ENCODE assay signal across 9 cellular contexts in the genomic region with DNA sequence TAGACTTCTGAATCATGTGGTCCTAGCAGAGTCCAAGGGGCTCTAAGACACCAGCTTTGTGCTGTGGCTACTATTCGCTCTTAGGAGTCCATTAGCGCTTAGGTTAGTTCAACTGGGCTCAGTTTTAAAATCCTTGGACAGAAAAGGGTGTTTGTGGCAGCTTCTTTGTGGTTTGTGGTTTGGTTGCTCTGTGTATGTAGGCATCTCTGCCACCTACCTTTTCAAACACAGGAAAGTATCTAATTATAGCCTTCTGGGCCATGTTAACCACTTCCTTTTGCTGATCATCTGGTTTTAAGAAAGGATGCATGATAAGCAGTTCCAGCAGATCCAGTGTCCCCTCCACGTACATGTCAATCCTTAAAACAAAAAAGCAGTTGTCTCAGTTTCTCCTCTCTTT. TPM values are rescaled to one million over a fixed set of nuclear protein-coding genes. Genes with fewer than 3 reads are reported as not detected.
A peak's percentile ranks its signal among the peaks of the same experiment; 100 is the strongest.
DNase-seq lines count a peak whose midpoint lies in the region; ATAC-seq and TF ChIP-seq lines count a peak whose summit lies in the region.
"Had no signal": no experiment of that assay in that cellular context is flagged by ENCODE, and none has a peak within 500 bp of the region (broad histone marks: within the 10 kb centered on the region; RNA-seq: fewer than 3 reads in every experiment).

No MANE protein-coding gene starts in this region.

- ATAC-seq in HG03060 (IDR thresholded peaks at IDR 0.05; ENCODE audit: low read depth, unreplicated experiment) (peak; percentile 77), upper lobe of left lung (ENCODE audit: low FRiP score in 2 of 2) (no peak)
- ATAC-seq: A549 had no signal

- TF ChIP-seq POLR2A in upper lobe of left lung (IDR thresholded peaks at IDR 0.05) = no peak

- TF ChIP-seq CTCF in upper lobe of left lung (IDR thresholded peaks at IDR 0.05) = no peak
- no peak for TF ChIP-seq CTCF in foreskin fibroblast (IDR thresholded peaks at IDR 0.05; ENCODE audit: low read depth, low read length)

- H3K9me3 ChIP-seq in upper lobe of left lung = no peaks in the 10 kb centered on the region
- H3K9me3 ChIP-seq: A549 had no signal

- H3K27ac ChIP-seq in upper lobe of left lung = no peak overlapping the region
- H3K27ac ChIP-seq: A549 had no signal

- WGBS in upper lobe of left lung, 2 donors = 64 to 66% methylated on average over 3 of the region's 3 CpGs

- H3K36me3 ChIP-seq in upper lobe of left lung = peaks cover 3 to 46% (median 15%) of the 10 kb centered on the region in 4 donors

- no peak for TF ChIP-seq EP300 in upper lobe of left lung (IDR thresholded peaks at IDR 0.05)

- H3K27me3 ChIP-seq in upper lobe of left lung = no peaks in the 10 kb centered on the region

- H3K4me1 ChIP-seq in upper lobe of left lung = peaks cover 0 to 3% (median 0%) of the 10 kb centered on the region in 4 donors
- H3K4me1 ChIP-seq: A549 had no signal

- H3K4me3 ChIP-seq in upper lobe of left lung (no peak overlapping the region), foreskin fibroblast (ENCODE audit: low read depth in 1 of 2, low read length in 2 of 2) (no peak overlapping the region)
- H3K4me3 ChIP-seq: A549 had no signal

- DNase-seq in NK-92 treated with Interleukin-12 subunit alpha and Interleukin-12 subunit beta, amount 100 ng/mL, for 24 hours (lab: John Stamatoyannopoulos, UW) = peak; percentile 43
- DNase-seq in NK-92 (lab: John Stamatoyannopoulos, UW; ENCODE audit: unreplicated experiment) (no peak), T-helper 2 cell (peak in 3 of 5 experiments; percentile 18 to 91 (median 74)), NCI-H524 treated with DMSO at 0.1 percent for 48 hours (lab: John Stamatoyannopoulos, UW) (no peak), upper lobe of left lung (no peak), foreskin fibroblast (no peak)
- peak; percentile 8 for DNase-seq in stimulated activated CD8-positive, alpha-beta memory T cell treated with anti-CD3 and anti-CD28 coated beads, Interleukin-12 subunit alpha, Interleukin-12 subunit beta, amount 100 ng/mL, for 4 hours (ENCODE audit: low read depth)

RNA-seq across cellular contexts. Expression of a gene that starts 10.8 kb away (rescaled TPM):
- total RNA-seq in upper lobe of left lung = 100 to 1,000 TPM in 2 of 6 donors, 10 to 100 TPM in 4; 29.0 to 151 (median 80.8) TPM

Comparison
In these comparisons a context has a peak if more than half of its experiments do, and no peak if none do; other contexts are left out.
1. DNase-seq: peak in NK-92 treated with Interleukin-12 subunit alpha and Interleukin-12 subunit beta, amount 100 ng/mL, for 24 hours (single experiment), T-helper 2 cell (3 of 5) and stimulated activated CD8-positive, alpha-beta memory T cell treated with anti-CD3 and anti-CD28 coated beads, Interleukin-12 subunit alpha, Interleukin-12 subunit beta, amount 100 ng/mL, for 4 hours (single experiment); none in NK-92 (single experiment), NCI-H524 treated with DMSO at 0.1 percent for 48 hours (single experiment), upper lobe of left lung (0 of 2) and foreskin fibroblast (0 of 2).